Comparison of ENCODE assay signal across 18 cellular contexts in genomic region chrX:68934421-68934820, GRCh38.
DNase-seq lines count a peak whose midpoint lies in the region; TF ChIP-seq lines count a peak whose summit lies in the region.
"Had no signal": no experiment of that assay in that cellular context is flagged by ENCODE, and none has a peak within 500 bp of the region (broad histone marks: within the 10 kb centered on the region; RNA-seq: fewer than 3 reads in every experiment).

No MANE protein-coding gene starts in this region.

- peak in 3 of 7 donors; percentile 25 to 48 (median 39) for DNase-seq in adrenal gland
- DNase-seq in mesothelial cell of epicardium (ENCODE audit: low spot score in 2 of 2, unreplicated experiment in 2 of 2): no peak
- DNase-seq in sigmoid colon: peak; percentile 22
- DNase-seq in MV-4-11 (lab: John Stamatoyannopoulos, UW): no peak
- DNase-seq in nucleus accumbens (lab: John Stamatoyannopoulos, UW): no peak
- DNase-seq in activated naive CD4-positive, alpha-beta T cell treated with anti-CD3 and anti-CD28 coated beads, Interleukin-2, amount 50 U/mL, for 16 hours: no peak
- DNase-seq in NOMO-1 treated with dmso at 0.1 percent for 144 hours (lab: John Stamatoyannopoulos, UW; ENCODE audit: unreplicated experiment): no peak
- DNase-seq: COR-L47, EL, NCI-H1092, NCI-H1694, NCI-H2107, NCI-H226, NCI-H526 treated with DMSO at 0.1 percent for 48 hours had no signal

- WGBS in adrenal gland, 4 donors: 25 to 30% (median 28%) methylated on average over 1 to 3 of the region's 3 CpGs; no CpG with 5 or more reads in 1 of the 4 donors
- WGBS in sigmoid colon, 2 donors: 21 to 60% methylated on average over 3 of the region's 3 CpGs

- peaks cover 0 to 8% (median 0%) of the 10 kb centered on the region in 11 experiments; a peak in 3 of 22 replicates for H4K20me1 ChIP-seq in BLaER1 treated with 17β-estradiol and CSF1 and Interleukin-3, amounts not matched to agents 10 nM and 100 nM

- no peak overlapping the region for H3K9ac ChIP-seq in BLaER1 treated with 17β-estradiol and CSF1 and Interleukin-3, amounts not matched to agents 10 nM and 100 nM
- H3K9ac ChIP-seq: KMS-11 had no signal

- no peak for TF ChIP-seq EP300 in sigmoid colon (IDR thresholded peaks at IDR 0.05)

- no peaks in the 10 kb centered on the region for H3K36me3 ChIP-seq in BLaER1 treated with 17β-estradiol and CSF1 and Interleukin-3, amounts not matched to agents 10 nM and 100 nM
- H3K36me3 ChIP-seq in adrenal gland (replicated peaks in 1 of 2) (no peaks in the 10 kb centered on the region), sigmoid colon (no peaks in the 10 kb centered on the region)
- H3K36me3 ChIP-seq: SJSA1 had no signal

- H3K4me1 ChIP-seq in BLaER1 treated with 17β-estradiol and CSF1 and Interleukin-3, amounts not matched to agents 10 nM and 100 nM: peaks cover 42 to 85% (median 67%) of the 10 kb centered on the region in 10 experiments
- H3K4me1 ChIP-seq in adrenal gland (replicated peaks in 1 of 2): peaks cover 17 to 27% of the 10 kb centered on the region in 2 donors
- peaks cover 0 to 10% (median 4%) of the 10 kb centered on the region in 4 donors for H3K4me1 ChIP-seq in sigmoid colon

- peaks cover 43 to 92% (median 66%) of the 10 kb centered on the region in 11 experiments for H3K27me3 ChIP-seq in BLaER1 treated with 17β-estradiol and CSF1 and Interleukin-3, amounts not matched to agents 10 nM and 100 nM
- H3K27me3 ChIP-seq in adrenal gland: no peaks in the 10 kb centered on the region
- no peaks in the 10 kb centered on the region for H3K27me3 ChIP-seq in sigmoid colon
- H3K27me3 ChIP-seq: SJSA1 had no signal

- TF ChIP-seq POLR2A in adrenal gland (IDR thresholded peaks at IDR 0.05) (no peak), sigmoid colon (IDR thresholded peaks at IDR 0.05) (no peak)

- H3K27ac Mint-ChIP-seq in mesothelial cell of epicardium: peak overlapping the region; percentile 19
- H3K27ac Mint-ChIP-seq: GM23338 had no signal

- H3K27ac ChIP-seq in BLaER1 treated with 17β-estradiol and CSF1 and Interleukin-3, amounts not matched to agents 10 nM and 100 nM: no peak overlapping the region
- H3K27ac ChIP-seq in adrenal gland (peak overlapping the region in 3 of 5 donors; percentile 10 to 78 (median 44)), sigmoid colon (no peak overlapping the region)
- H3K27ac ChIP-seq: KMS-11, SJSA1 had no signal

- H3K9me3 ChIP-seq in BLaER1 treated with 17β-estradiol and CSF1 and Interleukin-3, amounts not matched to agents 10 nM and 100 nM (replicated peaks in 1 of 11): no peaks in the 10 kb centered on the region
- H3K9me3 ChIP-seq in adrenal gland (replicated peaks in 1 of 3) (no peaks in the 10 kb centered on the region), sigmoid colon (no peaks in the 10 kb centered on the region)
- H3K9me3 ChIP-seq: SJSA1 had no signal

- intact Hi-C loops in adrenal gland (cut with DNase I) (no loop called here), sigmoid colon (cut with DNase I) (no loop called here)

- H3K4me2 ChIP-seq in BLaER1 treated with 17β-estradiol and CSF1 and Interleukin-3, amounts not matched to agents 10 nM and 100 nM: peak overlapping the region; percentile 4 to 82 (median 38); a peak in 15 of 22 replicates
- H3K4me2 ChIP-seq: GM23338, KMS-11 had no signal

- peaks cover 38% of the 10 kb centered on the region for H3K4me1 Mint-ChIP-seq in mesothelial cell of epicardium

- peaks cover 17% of the 10 kb centered on the region for H3K9me3 Mint-ChIP-seq in mesothelial cell of epicardium
- H3K9me3 Mint-ChIP-seq: GM23338 had no signal

- no peak overlapping the region for H3K4me3 ChIP-seq in BLaER1 treated with 17β-estradiol and CSF1 and Interleukin-3, amounts not matched to agents 10 nM and 100 nM
- no peak overlapping the region for H3K4me3 ChIP-seq in adrenal gland
- no peak overlapping the region for H3K4me3 ChIP-seq in sigmoid colon
- H3K4me3 ChIP-seq: GM23338, SJSA1 had no signal

- H3K36me3 Mint-ChIP-seq in mesothelial cell of epicardium: no peaks in the 10 kb centered on the region

- no peaks in the 10 kb centered on the region for H3K27me3 Mint-ChIP-seq in mesothelial cell of epicardium (ENCODE audit: low read depth)

- no peak for TF ChIP-seq CTCF in adrenal gland (IDR thresholded peaks at IDR 0.05)
- TF ChIP-seq CTCF in mesothelial cell of epicardium (IDR thresholded peaks at IDR 0.05; ENCODE audit: unreplicated experiment): no peak
- no peak for TF ChIP-seq CTCF in sigmoid colon (IDR thresholded peaks at IDR 0.05)

- no peak overlapping the region for H3K4me3 Mint-ChIP-seq in mesothelial cell of epicardium
- H3K4me3 Mint-ChIP-seq: GM23338 had no signal

Comparison
In these comparisons a context has a peak if more than half of its experiments do, and no peak if none do; other contexts are left out.
1. H3K27ac ChIP-seq: peak in adrenal gland (3 of 5); none in BLaER1 treated with 17β-estradiol and CSF1 and Interleukin-3, amounts not matched to agents 10 nM and 100 nM (0 of 11) and sigmoid colon (0 of 4).